33 cellular contexts compared by ENCODE assay signal in genomic region chr19:43422689-43423066, GRCh38. TPM values are rescaled to one million over a fixed set of nuclear protein-coding genes. Genes with fewer than 3 reads are reported as not detected.
"Had no signal": no experiment of that assay in that cellular context is flagged by ENCODE, and none has a peak within 500 bp of the region (broad histone marks: within the 10 kb centered on the region; RNA-seq: fewer than 3 reads in every experiment).

No MANE protein-coding gene starts in this region.

- H3K27me3 ChIP-seq: neural progenitor cell, ovary, spleen, suprapubic skin, testis, tibial artery, transverse colon, upper lobe of right lung, uterus had no signal

- H3K9me3 ChIP-seq: ovary, psoas muscle, spleen, suprapubic skin, testis, tibial artery, transverse colon, upper lobe of right lung, uterus had no signal

- H3K4me1 ChIP-seq: neural progenitor cell, parathyroid adenoma, psoas muscle, testis, tibial artery, upper lobe of right lung, uterus had no signal

- H3K36me3 ChIP-seq: neural progenitor cell, ovary, spleen, suprapubic skin, tibial artery, transverse colon, upper lobe of right lung, uterus had no signal

- ATAC-seq: natural killer cell; psoas muscle; right cardiac atrium; sciatic nerve; stimulated activated memory B cell treated with anti-CD40 and anti-IgM and Interleukin-4, amounts not matched to agents 10 μg/mL and 1 μg/mL and 100 μg/mL, for 72 hours; stimulated activated naive CD8-positive, alpha-beta T cell treated with anti-CD3 and anti-CD28 coated beads, Interleukin-15, amount 100 ng/mL, for 72 hours; stimulated activated naive CD8-positive, alpha-beta T cell treated with anti-CD3 and anti-CD28 coated beads, Interleukin-15, Interleukin-2, amounts not matched to agents 100 U/mL and 50 U/mL, for 24 hours; upper lobe of right lung had no signal

- H3K27ac ChIP-seq: neural progenitor cell, ovary, parathyroid adenoma, psoas muscle, skin epidermis, spleen, suprapubic skin, testis, tibial artery, transverse colon, upper lobe of right lung, uterus had no signal

- H3K4me3 ChIP-seq: neural progenitor cell, ovary, psoas muscle, skin epidermis, smooth muscle cell, spleen, suprapubic skin, testis, tibial artery, transverse colon, upper lobe of right lung, uterus had no signal

- H3K9ac ChIP-seq: neural progenitor cell, parathyroid adenoma had no signal

- DNase-seq: natural killer cell; occipital lobe; ovary; posterior cingulate gyrus; psoas muscle; right cardiac atrium; spleen; stimulated activated CD4-positive, alpha-beta T cell treated with anti-CD3 and anti-CD28 coated beads, Interleukin-12 subunit alpha, Interleukin-12 subunit beta, amount 100 ng/mL, for 4 hours; stimulated activated CD4-positive, alpha-beta T cell treated with anti-CD3 and anti-CD28 coated beads, Interleukin-1b, Interleukin-23, amount 100 ng/mL, for 48 hours; stimulated activated CD4-positive, alpha-beta T cell treated with anti-CD3 and anti-CD28 coated beads, Interleukin-4, amount 100 ng/mL, for 1 hour; stimulated activated CD4-positive, alpha-beta T cell treated with anti-CD3 and anti-CD28 coated beads, Interleukin-4, amount 100 ng/mL, for 4 hours; stimulated activated CD8-positive, alpha-beta memory T cell treated with anti-CD3 and anti-CD28 coated beads, Interleukin-4, amount 100 ng/mL, for 48 hours; stimulated activated naive CD4-positive, alpha-beta T cell; stimulated activated naive CD8-positive, alpha-beta T cell treated with anti-CD3 and anti-CD28 coated beads, Interleukin-15, amount 100 ng/mL, for 72 hours; stimulated activated naive CD8-positive, alpha-beta T cell treated with anti-CD3 and anti-CD28 coated beads, Interleukin-15, Interleukin-2, amounts not matched to agents 100 U/mL and 50 U/mL, for 24 hours; substantia nigra; testis; tibial artery; transverse colon; upper lobe of right lung; uterus had no signal

- H3K4me2 ChIP-seq: neural progenitor cell, smooth muscle cell had no signal

- H2AFZ ChIP-seq: neural progenitor cell, parathyroid adenoma had no signal

RNA-seq across cellular contexts. Expression of gene TEX101, which starts 8.0 kb away (rescaled TPM):
- total RNA-seq: occipital lobe, osteoblast, ovary, progenitor cell of endocrine pancreas, psoas muscle, renal cortical epithelial cell, right cardiac atrium, sciatic nerve, smooth muscle cell, spleen, suprapubic skin, transverse colon, upper lobe of right lung, urinary bladder, uterus had no signal
- polyA plus RNA-seq: neural cell, ovary, psoas muscle, right cardiac atrium, smooth muscle cell, spleen, urinary bladder had no signal

RNA-seq across cellular contexts. Expression of gene LYPD3, which starts 42.7 kb away (rescaled TPM):
- total RNA-seq: occipital lobe, osteoblast, psoas muscle had no signal
- polyA plus RNA-seq: neural cell had no signal
